24 cellular contexts compared by ENCODE assay signal in the genomic region with DNA sequence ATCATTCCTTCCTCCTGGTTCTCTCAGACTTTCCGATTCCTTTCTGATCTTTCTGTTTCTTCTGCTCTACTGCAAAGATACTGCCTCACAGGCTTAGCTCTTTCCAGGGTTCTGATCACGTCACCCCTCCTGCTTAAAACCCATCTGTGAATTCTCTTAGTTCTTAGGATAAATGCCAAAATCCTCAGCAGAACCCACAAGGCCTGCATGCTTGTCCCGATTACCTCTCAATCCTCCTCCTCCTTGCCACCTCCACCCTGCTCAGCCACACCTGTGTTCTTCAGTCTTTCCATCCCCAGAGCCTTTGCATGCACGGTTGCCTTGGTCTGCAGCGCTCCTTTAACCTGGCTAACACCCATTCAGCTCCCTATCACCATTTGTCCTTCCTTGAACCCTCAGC.
"Had no signal": no experiment of that assay in that cellular context is flagged by ENCODE, and none has a peak within 500 bp of the region (broad histone marks: within the 10 kb centered on the region; RNA-seq: fewer than 3 reads in every experiment).

No MANE protein-coding gene starts in this region.

- H3K27me3 Mint-ChIP-seq: stimulated activated naive B cell treated with anti-CD40 and anti-IgM and Interleukin-4, amounts not matched to agents 10 μg/mL and 1 μg/mL and 100 μg/mL, for 72 hours; stimulated activated naive CD8-positive, alpha-beta T cell treated with anti-CD3 and anti-CD28 coated beads, Interleukin-15, Interleukin-2, amounts not matched to agents 100 ng/mL and 50 ng/mL, for 24 hours had no signal

- DNase-seq: natural killer cell; pancreas; right cardiac atrium; right lobe of liver; sigmoid colon; small intestine; stimulated activated CD4-positive, alpha-beta T cell treated with anti-CD3 and anti-CD28 coated beads, Interleukin-15, amount 100 ng/mL, for 24 hours; stimulated activated CD4-positive, alpha-beta T cell treated with anti-CD3 and anti-CD28 coated beads, Interleukin-2, amount 100 ng/mL, for 24 hours; stimulated activated CD4-positive, alpha-beta T cell treated with anti-CD3 and anti-CD28 coated beads, Interleukin-2, amount 100 ng/mL, for 48 hours; stimulated activated CD4-positive, alpha-beta T cell treated with anti-CD3 and anti-CD28 coated beads, Interleukin-4, amount 100 ng/mL, for 24 hours; stimulated activated naive B cell treated with anti-CD40 and anti-IgM and Interleukin-4, amounts not matched to agents 10 μg/mL and 1 μg/mL and 100 μg/mL, for 72 hours; stimulated activated naive CD4-positive, alpha-beta T cell treated with Interleukin-2 at 50 U/mL for 16 hours; stomach; thyroid gland; trophoblast cell; upper lobe of left lung had no signal

- H3K9me3 Mint-ChIP-seq: natural killer cell; nephron; stimulated activated effector memory CD8-positive, alpha-beta T cell treated with anti-CD3 and anti-CD28 coated beads, Interleukin-12 subunit alpha, Interleukin-12 subunit beta, amount 100 ng/mL, for 72 hours; stimulated activated naive B cell treated with anti-CD40 and anti-IgM and Interleukin-4, amounts not matched to agents 10 μg/mL and 1 μg/mL and 100 μg/mL, for 72 hours; stimulated activated naive CD8-positive, alpha-beta T cell treated with anti-CD3 and anti-CD28 coated beads, Interleukin-15, Interleukin-2, amounts not matched to agents 100 ng/mL and 50 ng/mL, for 24 hours had no signal

- H3K27ac ChIP-seq: neutrophil, pancreas, prostate gland, right lobe of liver, sigmoid colon, stomach, thoracic aorta, thyroid gland, tibial nerve, upper lobe of left lung, vagina had no signal

- H3K27me3 ChIP-seq: neutrophil, pancreas, right lobe of liver, sigmoid colon, stomach, thyroid gland, tibial nerve, upper lobe of left lung, vagina had no signal

- H3K36me3 Mint-ChIP-seq: natural killer cell; stimulated activated effector memory CD8-positive, alpha-beta T cell treated with anti-CD3 and anti-CD28 coated beads, Interleukin-12 subunit alpha, Interleukin-12 subunit beta, amount 100 ng/mL, for 72 hours; stimulated activated naive B cell treated with anti-CD40 and anti-IgM and Interleukin-4, amounts not matched to agents 10 μg/mL and 1 μg/mL and 100 μg/mL, for 72 hours had no signal

- H3K27ac Mint-ChIP-seq: natural killer cell; nephron; stimulated activated effector memory CD8-positive, alpha-beta T cell treated with anti-CD3 and anti-CD28 coated beads, Interleukin-12 subunit alpha, Interleukin-12 subunit beta, amount 100 ng/mL, for 72 hours; stimulated activated naive B cell treated with anti-CD40 and anti-IgM and Interleukin-4, amounts not matched to agents 10 μg/mL and 1 μg/mL and 100 μg/mL, for 72 hours; stimulated activated naive CD8-positive, alpha-beta T cell treated with anti-CD3 and anti-CD28 coated beads, Interleukin-15, Interleukin-2, amounts not matched to agents 100 ng/mL and 50 ng/mL, for 24 hours had no signal

- H3K9me3 ChIP-seq: neutrophil, pancreas, prostate gland, right lobe of liver, sigmoid colon, stomach, thoracic aorta, thyroid gland, upper lobe of left lung, vagina had no signal

- H3K36me3 ChIP-seq: neutrophil, pancreas, prostate gland, right lobe of liver, sigmoid colon, stomach, thoracic aorta, thyroid gland, tibial nerve, upper lobe of left lung, vagina had no signal

- H3K4me1 ChIP-seq: pancreas, prostate gland, right lobe of liver, sigmoid colon, vagina had no signal

- H3K4me3 Mint-ChIP-seq: natural killer cell; nephron; stimulated activated effector memory CD8-positive, alpha-beta T cell treated with anti-CD3 and anti-CD28 coated beads, Interleukin-12 subunit alpha, Interleukin-12 subunit beta, amount 100 ng/mL, for 72 hours; stimulated activated naive B cell treated with anti-CD40 and anti-IgM and Interleukin-4, amounts not matched to agents 10 μg/mL and 1 μg/mL and 100 μg/mL, for 72 hours; stimulated activated naive CD8-positive, alpha-beta T cell treated with anti-CD3 and anti-CD28 coated beads, Interleukin-15, Interleukin-2, amounts not matched to agents 100 ng/mL and 50 ng/mL, for 24 hours had no signal

- H3K4me3 ChIP-seq: pancreas, prostate gland, right lobe of liver, sigmoid colon, stomach, thoracic aorta, thyroid gland, tibial nerve, upper lobe of left lung, vagina had no signal
